In genomic region chr9:128923493-128923883, GRCh38 we compare ENCODE assay signal across 28 cellular contexts. TPM values are rescaled to one million over a fixed set of nuclear protein-coding genes. Genes with fewer than 3 reads are reported as not detected.
DNase-seq lines count a peak whose midpoint lies in the region; ATAC-seq and TF ChIP-seq lines count a peak whose summit lies in the region.
"Had no signal": no experiment of that assay in that cellular context is flagged by ENCODE, and none has a peak within 500 bp of the region (broad histone marks: within the 10 kb centered on the region; RNA-seq: fewer than 3 reads in every experiment).

No MANE protein-coding gene starts in this region.

- H3K27ac ChIP-seq in 22Rv1 (peak overlapping the region; percentile 13; the same call in 1 of the 2 replicates), IMR-90 (ENCODE audit: insufficient read depth, low read length) (no peak overlapping the region), cingulate gyrus (ENCODE audit: low read depth, low read length) (peak overlapping the region; percentile 41), gastrocnemius medialis (peak overlapping the region in 3 of 4 donors; percentile 9 to 85 (median 83)), brain microvascular endothelial cell (no peak overlapping the region)

- no peak overlapping the region for H4K8ac ChIP-seq in IMR-90 (ENCODE audit: low read depth in 2 of 2, low read length in 2 of 2)

- H3K4me2 ChIP-seq in IMR-90 (ENCODE audit: low read depth, low read length), result no peak overlapping the region
- H3K4me2 ChIP-seq: SK-N-SH had no signal

- ATAC-seq in IMR-90 (ENCODE audit: low read depth) (no peak), gastrocnemius medialis (no peak), left colon (no peak), left lobe of liver (no peak)
- ATAC-seq: activated CD4-positive, alpha-beta T cell treated with anti-CD3 and anti-CD28 coated beads for 36 hours; body of pancreas; stimulated activated effector memory CD8-positive, alpha-beta T cell treated with anti-CD3 and anti-CD28 coated beads, Interleukin-12 subunit alpha, Interleukin-12 subunit beta, amount 100 ng/mL, for 72 hours had no signal

- H3K4me3 ChIP-seq in IMR-90 (ENCODE audit: insufficient read depth, low read depth, low read length), result no peak overlapping the region
- H3K4me3 ChIP-seq in gastrocnemius medialis, result no peak overlapping the region
- no peak overlapping the region for H3K4me3 ChIP-seq in brain microvascular endothelial cell (ENCODE audit: low read depth, low read length)
- H3K4me3 ChIP-seq in HAP-1, result no peak overlapping the region
- H3K4me3 ChIP-seq: body of pancreas had no signal

- no peak overlapping the region for H3K56ac ChIP-seq in IMR-90 (ENCODE audit: extremely low read depth, insufficient read depth, low read length)

- no peak overlapping the region for H2BK15ac ChIP-seq in IMR-90 (ENCODE audit: low read depth, low read length)

- H2BK120ac ChIP-seq in IMR-90 (ENCODE audit: low read depth, low read length), result no peak overlapping the region

- TF ChIP-seq CTCF in 22Rv1 (IDR thresholded peaks at IDR 0.05) (no peak), IMR-90 (conservative IDR thresholded peaks at IDR 0.05; ENCODE audit: low read depth, low read length) (no peak), gastrocnemius medialis (IDR thresholded peaks at IDR 0.05 in 4 of 5, conservative IDR thresholded peaks at IDR 0.05 in 1 of 5) (no peak), brain microvascular endothelial cell (IDR thresholded peaks at IDR 0.05; ENCODE audit: low read depth, low read length, missing control alignments) (no peak)

- no peak overlapping the region for H4K5ac ChIP-seq in IMR-90 (ENCODE audit: low read depth, low read length)

- POLR2A ChIA-PET in IMR-90 (lab: Charles Lee; ENCODE audit: unreplicated experiment), result no interaction called here

- no peak overlapping the region for H3K4ac ChIP-seq in IMR-90 (ENCODE audit: low read depth, low read length)

- no peak overlapping the region for H4K91ac ChIP-seq in IMR-90 (ENCODE audit: insufficient read depth, low read depth, low read length)

- H2BK5ac ChIP-seq in IMR-90 (ENCODE audit: low read depth, low read length, poor library complexity, severe bottlenecking), result no peak overlapping the region

- H3K9me1 ChIP-seq in IMR-90 (ENCODE audit: insufficient read depth, low read length), result peaks cover 11% of the 10 kb centered on the region; the same call in 1 of the 2 replicates

- BruUV-seq in IMR-90 (replicated peaks; lab: Mats Ljungman, UMichigan), result no TSS peak

- WGBS in IMR-90 (ENCODE audit: extremely low coverage in 2 of 2, insufficient read length in 1 of 2), 2 experiments, result 100% methylated on average over 1 of the region's 6 CpGs; no CpG with 5 or more reads in 1 of the 2 experiments

- no peak overlapping the region for H3K14ac ChIP-seq in IMR-90 (replicated peaks; ENCODE audit: low read depth, low read length)

- CTCF ChIA-PET in IMR-90 (lab: Yijun Ruan, JAX), result interaction anchor here (1.0 kb wide), 1 partner anchor 60 kb away, joined by 3 read pairs; no protein-coding TSS in a partner anchor

- DNase-seq in IMR-90, result no peak
- no peak for DNase-seq in gastrocnemius medialis
- no peak for DNase-seq in left colon
- DNase-seq in brain microvascular endothelial cell, result no peak
- no peak for DNase-seq in HAP-1 (ENCODE audit: low spot score in 2 of 2)
- no peak for DNase-seq in left lobe of liver (ENCODE audit: low spot score)
- DNase-seq: activated CD4-positive, alpha-beta T cell treated with anti-CD3 and anti-CD28 coated beads for 36 hours; activated gamma-delta T cell; activated T-cell treated with anti-CD3 and anti-CD28 coated beads, Interleukin-2, amount 50 U/mL, for 24 hours; body of pancreas; C1 segment of cervical spinal cord; DND-41; H9; kidney; mammary epithelial cell; MV-4-11; NCI-H146; NCI-H446 treated with DMSO at 0.1 percent for 48 hours; nucleus accumbens; OCI-M1; sigmoid colon; SK-N-SH; stimulated activated CD4-positive, alpha-beta T cell treated with anti-CD3 and anti-CD28 coated beads, Interleukin-4, amount 100 ng/mL, for 24 hours had no signal

- in situ Hi-C loops in IMR-90 (cut with MboI; ENCODE audit: low sequenced_read_pairs) (no loop called here), gastrocnemius medialis (cut with MboI; ENCODE audit: low sequenced_read_pairs in 4 of 4) (no loop called here), brain microvascular endothelial cell (cut with HindIII; ENCODE audit: low pct_ligation_motif_present, low sequenced_read_pairs) (no loop called here), HAP-1 (cut with MboI; ENCODE audit: low sequenced_read_pairs) (no loop called here)

- H3K9ac ChIP-seq in IMR-90 (ENCODE audit: low read depth, low read length), result no peak overlapping the region
- H3K9ac ChIP-seq: SK-N-SH had no signal

- H3K18ac ChIP-seq in IMR-90 (ENCODE audit: low read depth, low read length), result no peak overlapping the region

- no peak overlapping the region for H2BK20ac ChIP-seq in IMR-90 (ENCODE audit: low read depth, low read length)

- H3K36me3 ChIP-seq in IMR-90 (ENCODE audit: control insufficient read depth, insufficient read depth, low read length) (peaks cover 3% of the 10 kb centered on the region), gastrocnemius medialis (no peaks in the 10 kb centered on the region), brain microvascular endothelial cell (replicated peaks) (no peaks in the 10 kb centered on the region), HAP-1 (replicated peaks) (no peaks in the 10 kb centered on the region)
- H3K36me3 ChIP-seq: prostate gland had no signal

- no peak overlapping the region for H3K23ac ChIP-seq in IMR-90 (ENCODE audit: low read depth, low read length)

- H3K79me1 ChIP-seq in IMR-90 (ENCODE audit: low read depth in 1 of 2, low read length in 2 of 2), result peaks cover 5 to 31% of the 10 kb centered on the region in 2 experiments; a peak in 3 of 4 replicates

- dilution Hi-C loops in IMR-90 (cut with HindIII; ENCODE audit: low sequenced_read_pairs, unreplicated experiment), result no loop called here

- H2AK9ac ChIP-seq in IMR-90 (replicated peaks; ENCODE audit: low read depth, low read length, poor library complexity), result no peak overlapping the region

- peaks cover 15% of the 10 kb centered on the region for H3K4me1 ChIP-seq in IMR-90 (ENCODE audit: control insufficient read depth, insufficient read depth, low read length)
- H3K4me1 ChIP-seq in gastrocnemius medialis, result peaks cover 39 to 43% of the 10 kb centered on the region in 2 donors
- H3K4me1 ChIP-seq in HAP-1, result no peaks in the 10 kb centered on the region

- TF ChIP-seq RAD21 in IMR-90 (IDR thresholded peaks at IDR 0.05; ENCODE audit: low read length), result no peak

- TF ChIP-seq POLR2A in IMR-90 (IDR thresholded peaks at IDR 0.05; ENCODE audit: low read depth, low read length), result no peak
- TF ChIP-seq POLR2A in gastrocnemius medialis (IDR thresholded peaks at IDR 0.05), result no peak

- H2AFZ ChIP-seq in IMR-90 (replicated peaks; ENCODE audit: low read length, poor library complexity), result no peak overlapping the region

- intact Hi-C loops in IMR-90 (cut with micrococcal nuclease) (no loop called here), gastrocnemius medialis (cut with DNase I; ENCODE audit: low total_unique reads) (no loop called here), left colon (cut with DNase I, micrococcal nuclease) (loop anchor here in 1 of 2 donors (10.0 kb wide), 1 partner anchor 59 kb away; no protein-coding TSS in a partner anchor)

- peak overlapping the region; percentile 11; the same call in 1 of the 2 replicates for H2AK5ac ChIP-seq in IMR-90 (ENCODE audit: low read depth, low read length)

- no peaks in the 10 kb centered on the region for H3K27me3 ChIP-seq in IMR-90 (ENCODE audit: control insufficient read depth, insufficient read depth, low read length)
- H3K27me3 ChIP-seq in gastrocnemius medialis, result no peaks in the 10 kb centered on the region
- no peaks in the 10 kb centered on the region for H3K27me3 ChIP-seq in brain microvascular endothelial cell (replicated peaks)
- 0 out of 2 replicates have a peak, but pooled peaks cover 2% of the 10 kb centered on the region for H3K27me3 ChIP-seq in HAP-1 (ENCODE audit: low read depth)
- H3K27me3 ChIP-seq: body of pancreas, sigmoid colon had no signal

- no peaks in the 10 kb centered on the region for H4K20me1 ChIP-seq in IMR-90 (ENCODE audit: insufficient read depth, low read length)

- H3K9me3 ChIP-seq in IMR-90 (ENCODE audit: control insufficient read depth, insufficient read depth, low read length), result no peaks in the 10 kb centered on the region
- H3K9me3 ChIP-seq in gastrocnemius medialis, result no peaks in the 10 kb centered on the region
- H3K9me3 ChIP-seq in HAP-1, result no peaks in the 10 kb centered on the region
- H3K9me3 ChIP-seq: body of pancreas, prostate gland, sigmoid colon, SK-N-SH had no signal

RNA-seq across cellular contexts. Expression of gene PHYHD1, which starts 2.7 kb away (rescaled TPM):
- 2.2 and 3.3 TPM in 2 replicates for total RNA-seq in IMR-90 (2012; rRNA removed)
- polyA plus RNA-seq in IMR-90 (2012; rRNA removed), result 8.4 and 10.0 TPM in 2 replicates
- polyA plus RNA-seq in IMR-90 (2012; cell fraction: cytosol; rRNA removed), result 4.2 and 8.4 TPM in 2 replicates
- 18.1 and 18.9 TPM in 2 replicates for polyA plus RNA-seq in IMR-90 (2012; cell fraction: nucleus; rRNA removed; ENCODE audit: low replicate concordance)
- total RNA-seq in gastrocnemius medialis, result 10 to 100 TPM in 3 of 4 donors, 1 to 10 TPM in 1; 9.5 to 39.3 (median 30.3) TPM
- 1 to 10 TPM; 1.5 to 7.1 TPM for total RNA-seq in left colon
- total RNA-seq in left lobe of liver, result 70.8 TPM
- total RNA-seq: activated CD8-positive, alpha-beta memory T cell treated with anti-CD3 and anti-CD28 coated beads for 36 hours had no signal
- polyA plus RNA-seq: SK-N-SH had no signal

RNA-seq across cellular contexts. Expression of gene DOLK, which starts 23.9 kb away (rescaled TPM):
- total RNA-seq in IMR-90 (2012; rRNA removed), result 26.4 and 30.8 TPM in 2 replicates
- 23.2 and 25.4 TPM in 2 replicates for polyA plus RNA-seq in IMR-90 (2012; rRNA removed)
- 17.5 and 30.4 TPM in 2 replicates for polyA plus RNA-seq in IMR-90 (2012; cell fraction: cytosol; rRNA removed)
- 9.8 and 10.4 TPM in 2 replicates for polyA plus RNA-seq in IMR-90 (2012; cell fraction: nucleus; rRNA removed; ENCODE audit: low replicate concordance)
- total RNA-seq in gastrocnemius medialis, result 10 to 100 TPM in 1 of 4 donors, 1 to 10 TPM in 3; 6.5 to 11.8 (median 6.6) TPM
- total RNA-seq in left colon, result 10 to 100 TPM; 12.1 to 12.8 TPM
- total RNA-seq in left lobe of liver, result 7.5 TPM

RNA-seq across cellular contexts. Expression of gene NUP188, which starts 24.0 kb away (rescaled TPM):
- total RNA-seq in IMR-90 (2012; rRNA removed) (52.5 and 59.1 TPM in 2 replicates), gastrocnemius medialis (10 to 100 TPM; 24.7 to 59.7 (median 30.3) TPM), left colon (10 to 100 TPM; 19.6 to 23.6 TPM), left lobe of liver (11.4 TPM)
- polyA plus RNA-seq in IMR-90 (2012; rRNA removed), result 53.0 and 57.0 TPM in 2 replicates
- 30.5 and 31.3 TPM in 2 replicates for polyA plus RNA-seq in IMR-90 (2012; cell fraction: cytosol; rRNA removed)
- 48.5 and 87.0 TPM in 2 replicates for polyA plus RNA-seq in IMR-90 (2012; cell fraction: nucleus; rRNA removed; ENCODE audit: low replicate concordance)

RNA-seq across cellular contexts. Expression of gene LRRC8A, which starts 41.6 kb away (rescaled TPM):
- total RNA-seq in IMR-90 (2012; rRNA removed), result 42.8 and 45.8 TPM in 2 replicates
- 60.9 and 71.7 TPM in 2 replicates for polyA plus RNA-seq in IMR-90 (2012; rRNA removed)
- 41.2 and 75.7 TPM in 2 replicates for polyA plus RNA-seq in IMR-90 (2012; cell fraction: cytosol; rRNA removed)
- polyA plus RNA-seq in IMR-90 (2012; cell fraction: nucleus; rRNA removed; ENCODE audit: low replicate concordance), result 27.5 and 49.9 TPM in 2 replicates
- total RNA-seq in gastrocnemius medialis, result 10 to 100 TPM; 24.4 to 28.4 (median 27.0) TPM
- total RNA-seq in left colon, result 10 to 100 TPM; 21.8 to 38.3 TPM
- 11.0 TPM for total RNA-seq in left lobe of liver

RNA-seq across cellular contexts. Expression of gene KYAT1, which starts 41.7 kb away (rescaled TPM):
- total RNA-seq in IMR-90 (2012; rRNA removed), result 5.8 and 6.8 TPM in 2 replicates
- 8.8 and 9.5 TPM in 2 replicates for polyA plus RNA-seq in IMR-90 (2012; rRNA removed)
- polyA plus RNA-seq in IMR-90 (2012; cell fraction: cytosol; rRNA removed), result 6.3 and 7.8 TPM in 2 replicates
- polyA plus RNA-seq in IMR-90 (2012; cell fraction: nucleus; rRNA removed; ENCODE audit: low replicate concordance), result 23.1 and 33.9 TPM in 2 replicates
- 1 to 10 TPM; 4.7 to 7.4 (median 5.8) TPM for total RNA-seq in gastrocnemius medialis
- 1 to 10 TPM; 2.1 TPM for total RNA-seq in left colon
- 9.6 TPM for total RNA-seq in left lobe of liver

Comparison
In these comparisons a context has a peak if more than half of its experiments do, and no peak if none do; other contexts are left out.
1. H3K27ac ChIP-seq: peak in 22Rv1 (single experiment), cingulate gyrus (single experiment) and gastrocnemius medialis (3 of 4); none in IMR-90 (single experiment) and brain microvascular endothelial cell (single experiment).